Comparison of ENCODE assay signal across 1 cellular context in genomic region chr3:18747383-18747782, GRCh38.
TF ChIP-seq lines count a peak whose summit lies in the region.

No MANE protein-coding gene starts in this region.

TF ChIP-seq in GM12878, 131 proteins besides CTCF, POLR2A, EP300 and RAD21 (continued from another document):
- no peak for TF ChIP-seq ZBTB40 (IDR thresholded peaks at IDR 0.05; ENCODE audit: borderline replicate concordance)
- no peak for TF ChIP-seq SREBF2 (IDR thresholded peaks at IDR 0.05; ENCODE audit: low read length)
- TF ChIP-seq CREB1 (IDR thresholded peaks at IDR 0.05; ENCODE audit: low read depth), result no peak
- no peak for TF ChIP-seq PAX5 (IDR thresholded peaks at IDR 0.05; ENCODE audit: borderline replicate concordance, low read depth, low read length)
